Comparison of ENCODE assay signal across 8 cellular contexts in genomic region chr11:78465169-78465942, GRCh38. TPM values are rescaled to one million over a fixed set of nuclear protein-coding genes. Genes with fewer than 3 reads are reported as not detected.
DNase-seq lines count a peak whose midpoint lies in the region; ATAC-seq, FAIRE-seq and TF ChIP-seq lines count a peak whose summit lies in the region.

No MANE protein-coding gene starts in this region.

- H3K36me3 Mint-ChIP-seq in CD4-positive, alpha-beta memory T cell, result peaks cover 34 to 35% of the 10 kb centered on the region in 2 donors

- H3K27me3 Mint-ChIP-seq in CD4-positive, alpha-beta memory T cell, result no peaks in the 10 kb centered on the region

- TF ChIP-seq CTCF in coronary artery (IDR thresholded peaks at IDR 0.05), result no peak

- peaks cover 16 to 21% (median 20%) of the 10 kb centered on the region in 4 donors for H3K4me1 Mint-ChIP-seq in CD4-positive, alpha-beta memory T cell

- H3K4me3 ChIP-seq in CD4-positive, alpha-beta memory T cell (ENCODE audit: low read length in 2 of 2), result peak overlapping the region in 1 of 2 donors; percentile 13
- H3K4me3 ChIP-seq in coronary artery, result no peak overlapping the region

- no peaks in the 10 kb centered on the region for H3K36me3 ChIP-seq in CD4-positive, alpha-beta memory T cell (ENCODE audit: insufficient read depth, low read length)

- CTCF ChIA-PET in CD4-positive, alpha-beta memory T cell (lab: Charles Lee; ENCODE audit: partially characterized antibody), result interaction anchor here (0.8 to 1.5 kb wide), 2 partner anchors 28 to 99 kb away, joined by 3 read pairs; no protein-coding TSS in a partner anchor

- no peaks in the 10 kb centered on the region for H3K27me3 ChIP-seq in CD4-positive, alpha-beta memory T cell (ENCODE audit: insufficient read depth, low read length)

- no peaks in the 10 kb centered on the region for H3K9me3 ChIP-seq in CD4-positive, alpha-beta memory T cell (ENCODE audit: control insufficient read depth in 1 of 2, low read length in 2 of 2)

- peak; percentile 42 to 60 (median 55) for DNase-seq in CD4-positive, alpha-beta memory T cell
- peak; percentile 33 for DNase-seq in activated gamma-delta T cell treated with Interleukin-2 at 50 U/mL for 16 hours
- DNase-seq in coronary artery (ENCODE audit: low spot score), result no peak
- DNase-seq in RKO (ENCODE audit: low spot score), result no peak
- DNase-seq in SHP77 (lab: John Stamatoyannopoulos, UW), result no peak
- DNase-seq in frontal cortex (ENCODE audit: low spot score in 2 of 2), result no peak

- ATAC-seq in GM19438 (IDR thresholded peaks at IDR 0.05; ENCODE audit: low read depth, unreplicated experiment) (peak; percentile 99), HG03442 (IDR thresholded peaks at IDR 0.05; ENCODE audit: unreplicated experiment) (peak; percentile 99)

- peak overlapping the region; percentile 55 for H3K27ac ChIP-seq in CD4-positive, alpha-beta memory T cell (ENCODE audit: low read depth, low read length)
- no peak overlapping the region for H3K27ac ChIP-seq in coronary artery

- POLR2A ChIA-PET in CD4-positive, alpha-beta memory T cell (lab: Charles Lee; ENCODE audit: partially characterized antibody), result interaction anchor here (1.7 to 2.5 kb wide), 2 partner anchors 48 to 109 kb away, joined by 8 to 13 read pairs; partner anchors contain the start of genes GAB2 and NARS2

- FAIRE-seq in frontal cortex (lab: Jason Lieb, UNC), result no peak

- no peaks in the 10 kb centered on the region for H3K9me3 Mint-ChIP-seq in CD4-positive, alpha-beta memory T cell

- H3K27ac Mint-ChIP-seq in CD4-positive, alpha-beta memory T cell, result peak overlapping the region; percentile 84 to 97 (median 92)

- H3K4me3 Mint-ChIP-seq in CD4-positive, alpha-beta memory T cell, result peak overlapping the region; percentile 53 to 88 (median 84)

- intact Hi-C loops in CD4-positive, alpha-beta memory T cell (cut with micrococcal nuclease), result no loop called here

- peaks cover 12% of the 10 kb centered on the region for H3K4me1 ChIP-seq in CD4-positive, alpha-beta memory T cell (ENCODE audit: insufficient read depth, low read length)

RNA-seq across cellular contexts. Expression of gene GAB2, which starts 47.7 kb away (rescaled TPM):
- total RNA-seq in CD4-positive, alpha-beta memory T cell, result 1 to 10 TPM; 5.5 to 6.7 TPM
- polyA plus RNA-seq in CD4-positive, alpha-beta memory T cell, result under 1 TPM; 0.05 to 0.73 TPM
- total RNA-seq in frontal cortex, result 20.8 TPM

Comparison
In these comparisons a context has a peak if more than half of its experiments do, and no peak if none do; other contexts are left out.
1. DNase-seq: peak in CD4-positive, alpha-beta memory T cell (5 of 5) and activated gamma-delta T cell treated with Interleukin-2 at 50 U/mL for 16 hours (single experiment); none in coronary artery (single experiment), RKO (single experiment), SHP77 (0 of 2) and frontal cortex (0 of 2).